8 cellular contexts compared by ENCODE assay signal in the genomic region with DNA sequence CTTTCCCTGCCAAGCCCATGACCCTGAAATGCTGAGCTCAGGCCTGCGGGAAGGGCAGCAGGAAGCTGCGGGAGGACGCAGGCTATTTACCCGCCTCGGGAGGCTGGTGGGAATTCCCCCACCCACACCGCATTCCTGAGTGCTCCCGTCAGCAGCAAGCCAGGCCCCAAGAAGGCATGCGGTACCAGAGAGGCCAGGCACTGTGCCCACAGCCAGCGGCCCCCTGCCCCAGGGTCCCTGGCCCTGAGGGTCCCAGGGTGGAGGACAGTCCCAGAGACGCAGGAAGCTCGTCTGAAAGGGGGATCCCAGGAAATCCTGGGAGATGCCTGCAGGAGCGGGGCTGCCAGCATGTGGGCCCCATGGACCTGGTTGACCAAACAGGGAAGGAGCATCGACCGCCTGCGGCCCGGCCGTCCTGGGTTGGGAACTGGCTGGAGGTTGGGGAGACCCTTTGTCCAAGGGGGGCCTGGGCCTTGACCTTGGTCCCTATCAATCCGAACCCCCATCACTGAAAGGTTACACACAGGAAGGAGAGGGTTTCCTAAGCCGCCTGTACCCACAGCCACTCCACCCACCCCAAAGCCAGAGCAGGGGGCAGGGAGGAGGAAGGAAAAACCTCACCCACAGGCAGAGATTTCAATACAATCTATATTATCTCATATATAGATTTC. TPM values are rescaled to one million over a fixed set of nuclear protein-coding genes. Genes with fewer than 3 reads are reported as not detected.
DNase-seq lines count a peak whose midpoint lies in the region; TF ChIP-seq lines count a peak whose summit lies in the region.

No MANE protein-coding gene starts in this region.

- H2BK120ac ChIP-seq in H9 (ENCODE audit: low read depth, low read length, poor library complexity, severe bottlenecking), result peak overlapping the region; percentile 91

- no peak overlapping the region for H2BK15ac ChIP-seq in H9 (ENCODE audit: low read depth, low read length)

- H4K8ac ChIP-seq in H9 (replicated peaks; ENCODE audit: insufficient read length, low read depth, low read length), result no peak overlapping the region

- H3K4me1 ChIP-seq in H9 (ENCODE audit: insufficient read depth, low read length), result peaks cover 4% of the 10 kb centered on the region; the same call in 1 of the 2 replicates

- H3T11ph ChIP-seq in H9 (ENCODE audit: low read length), result no peak overlapping the region

- H2AFZ ChIP-seq in H9 (ENCODE audit: low read length), result no peak overlapping the region

- H4K5ac ChIP-seq in H9 (ENCODE audit: insufficient read length, low read depth, low read length), result no peak overlapping the region

- intact Hi-C loops in activated CD4-positive, alpha-beta T cell treated with anti-CD3 and anti-CD28 coated beads, Interleukin-2, amount 10 ng/mL, durations not matched to agents 24 days and 14 days (cut with micrococcal nuclease), result no loop called here
- intact Hi-C loops in posterior cingulate gyrus (cut with DNase I), result no loop called here

- no peak overlapping the region for H3K27ac ChIP-seq in H9 (ENCODE audit: insufficient read length, low read depth, low read length)

- peaks cover 0 to 2% of the 10 kb centered on the region in 2 experiments; a peak in 1 of 5 replicates for H3K9me3 Mint-ChIP-seq in H9
- H3K9me3 Mint-ChIP-seq in activated CD4-positive, alpha-beta T cell treated with anti-CD3 and anti-CD28 coated beads, Interleukin-2, amount 10 ng/mL, durations not matched to agents 24 days and 14 days, result no peaks in the 10 kb centered on the region

- peak; percentile 89 for DNase-seq in H9
- peak; percentile 69 for DNase-seq in activated CD4-positive, alpha-beta T cell treated with anti-CD3 and anti-CD28 coated beads, Interleukin-2, amount 10 ng/mL, durations not matched to agents 24 days and 14 days
- DNase-seq in fibroblast of peridontal ligament (ENCODE audit: extremely low read depth), result peak; percentile 87
- DNase-seq in non-pigmented ciliary epithelial cell (ENCODE audit: low read depth), result peak; percentile 77
- DNase-seq in NCI-H345 (lab: John Stamatoyannopoulos, UW), result no peak
- no peak for DNase-seq in MV-4-11 (lab: John Stamatoyannopoulos, UW)
- DNase-seq in DMS114 treated with DMSO at 0.1 percent for 48 hours (lab: John Stamatoyannopoulos, UW; ENCODE audit: unreplicated experiment), result no peak
- no peak for DNase-seq in posterior cingulate gyrus

- H3K23me2 ChIP-seq in H9 (ENCODE audit: insufficient read length, low read depth, low read length, poor library complexity, severe bottlenecking), result peaks cover 2% of the 10 kb centered on the region

- no peaks in the 10 kb centered on the region for H3K27me3 ChIP-seq in H9 (ENCODE audit: insufficient read depth, low read length)

- peaks cover 28 to 40% of the 10 kb centered on the region in 2 experiments for H3K4me1 Mint-ChIP-seq in H9
- H3K4me1 Mint-ChIP-seq in activated CD4-positive, alpha-beta T cell treated with anti-CD3 and anti-CD28 coated beads, Interleukin-2, amount 10 ng/mL, durations not matched to agents 24 days and 14 days, result peaks cover 15% of the 10 kb centered on the region

- peak overlapping the region; percentile 62 to 95 (median 95); a peak in 4 of 7 replicates for H3K27ac Mint-ChIP-seq in H9
- H3K27ac Mint-ChIP-seq in activated CD4-positive, alpha-beta T cell treated with anti-CD3 and anti-CD28 coated beads, Interleukin-2, amount 10 ng/mL, durations not matched to agents 24 days and 14 days, result peak overlapping the region; percentile 37

- no peaks in the 10 kb centered on the region for H4K20me1 ChIP-seq in H9 (ENCODE audit: control insufficient read depth, insufficient read depth, insufficient read length)

- H3K4ac ChIP-seq in H9 (ENCODE audit: low read depth, low read length), result no peak overlapping the region

- H3K4me2 ChIP-seq in H9 (ENCODE audit: insufficient read depth, insufficient read length, low read length), result no peak overlapping the region

- H2AK5ac ChIP-seq in H9 (ENCODE audit: insufficient read length, low read length), result no peak overlapping the region

- no peak overlapping the region for H3K23ac ChIP-seq in H9 (ENCODE audit: insufficient read length, low read depth, low read length)

- H3K14ac ChIP-seq in H9 (ENCODE audit: insufficient read depth, low read length), result peak overlapping the region; percentile 80

- TF ChIP-seq CTCF in H9 (conservative IDR thresholded peaks at IDR 0.05), result no peak

- H3K18ac ChIP-seq in H9 (ENCODE audit: insufficient read length, low read depth, low read length), result peak overlapping the region; percentile 90

- no peaks in the 10 kb centered on the region for H3K79me1 ChIP-seq in H9 (ENCODE audit: insufficient read depth, low read depth, low read length, poor library complexity, severe bottlenecking)

- H3K4me3 Mint-ChIP-seq in H9, result no peak overlapping the region
- no peak overlapping the region for H3K4me3 Mint-ChIP-seq in activated CD4-positive, alpha-beta T cell treated with anti-CD3 and anti-CD28 coated beads, Interleukin-2, amount 10 ng/mL, durations not matched to agents 24 days and 14 days

- peaks cover 6% of the 10 kb centered on the region for H3K27me3 Mint-ChIP-seq in H9 (ENCODE audit: low read depth)
- no peaks in the 10 kb centered on the region for H3K27me3 Mint-ChIP-seq in activated CD4-positive, alpha-beta T cell treated with anti-CD3 and anti-CD28 coated beads, Interleukin-2, amount 10 ng/mL, durations not matched to agents 24 days and 14 days

- peak overlapping the region; percentile 21 for H4K91ac ChIP-seq in H9 (ENCODE audit: insufficient read length, low read depth, low read length)

- H2BK20ac ChIP-seq in H9 (ENCODE audit: low read depth, low read length, poor library complexity, severe bottlenecking), result no peak overlapping the region

- H3K56ac ChIP-seq in H9 (ENCODE audit: insufficient read length, low read depth, low read length), result no peak overlapping the region

- no CpG with 5 or more reads among the region's 19 CpGs for WGBS in H9 (ENCODE audit: extremely low coverage, insufficient read length, low lambda C conversion rate)

- H3K9ac ChIP-seq in H9 (ENCODE audit: extremely low read depth, insufficient read length, low read length), result no peak overlapping the region

- H2BK12ac ChIP-seq in H9 (ENCODE audit: insufficient read length, low read depth, low read length), result no peak overlapping the region

- no peaks in the 10 kb centered on the region for H3K79me2 ChIP-seq in H9 (ENCODE audit: insufficient read depth, low read length)

- no peak overlapping the region for H2BK5ac ChIP-seq in H9 (ENCODE audit: insufficient read length, low read length)

- H3K9me3 ChIP-seq in H9 (ENCODE audit: control insufficient read depth, low read depth, low read length), result no peaks in the 10 kb centered on the region

- peaks cover 6 to 26% (median 20%) of the 10 kb centered on the region in 3 experiments for H3K36me3 Mint-ChIP-seq in H9 (ENCODE audit: insufficient read depth in 1 of 3, low read depth in 3 of 3)
- peaks cover 11% of the 10 kb centered on the region for H3K36me3 Mint-ChIP-seq in activated CD4-positive, alpha-beta T cell treated with anti-CD3 and anti-CD28 coated beads, Interleukin-2, amount 10 ng/mL, durations not matched to agents 24 days and 14 days (ENCODE audit: low read depth)

RNA-seq across cellular contexts. Expression of gene MAFF, which starts 17.0 kb away (rescaled TPM):
- total RNA-seq in H9 (2021), result 5.8 and 6.7 TPM in 2 replicates
- total RNA-seq in activated CD4-positive, alpha-beta T cell treated with anti-CD3 and anti-CD28 coated beads, Interleukin-2, amount 10 ng/mL, durations not matched to agents 24 days and 14 days, result 12.6 and 12.8 TPM in 2 replicates

RNA-seq across cellular contexts. Expression of gene PLA2G6, which starts 37.2 kb away (rescaled TPM):
- total RNA-seq in H9 (2021), result 22.1 and 24.1 TPM in 2 replicates
- 34.3 and 43.2 TPM in 2 replicates for total RNA-seq in activated CD4-positive, alpha-beta T cell treated with anti-CD3 and anti-CD28 coated beads, Interleukin-2, amount 10 ng/mL, durations not matched to agents 24 days and 14 days

RNA-seq across cellular contexts. Expression of gene TMEM184B, which starts 54.0 kb away (rescaled TPM):
- total RNA-seq in H9 (2021), result 51.7 and 58.5 TPM in 2 replicates
- total RNA-seq in activated CD4-positive, alpha-beta T cell treated with anti-CD3 and anti-CD28 coated beads, Interleukin-2, amount 10 ng/mL, durations not matched to agents 24 days and 14 days, result 31.9 and 33.1 TPM in 2 replicates

Comparison
In these comparisons a context has a peak if more than half of its experiments do, and no peak if none do; other contexts are left out.
1. DNase-seq: peak in H9 (single experiment), activated CD4-positive, alpha-beta T cell treated with anti-CD3 and anti-CD28 coated beads, Interleukin-2, amount 10 ng/mL, durations not matched to agents 24 days and 14 days (single experiment), fibroblast of peridontal ligament (single experiment) and non-pigmented ciliary epithelial cell (single experiment); none in NCI-H345 (single experiment), MV-4-11 (single experiment), DMS114 treated with DMSO at 0.1 percent for 48 hours (single experiment) and posterior cingulate gyrus (0 of 10).